Comparison of ENCODE assay signal across 19 cellular contexts in the genomic region with DNA sequence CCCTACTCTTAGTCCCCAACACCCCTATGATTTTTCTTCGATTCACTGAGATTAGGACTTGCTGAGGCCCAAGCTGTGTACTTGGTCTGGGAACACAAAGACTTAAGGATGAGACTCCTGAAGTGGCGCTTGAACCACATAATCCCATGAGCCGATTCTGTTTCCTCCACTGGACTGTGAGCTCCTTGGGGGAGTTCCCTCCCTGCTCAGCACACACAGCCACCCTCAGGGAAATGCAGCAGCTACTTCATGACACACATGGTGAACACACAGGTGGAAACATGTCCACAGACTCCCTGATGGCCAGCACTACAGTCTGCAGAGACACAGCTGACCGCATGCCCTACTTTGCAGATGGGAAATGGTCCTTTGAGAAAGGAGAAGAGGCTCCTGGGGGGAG.
DNase-seq lines count a peak whose midpoint lies in the region; ATAC-seq and TF ChIP-seq lines count a peak whose summit lies in the region.
"Had no signal": no experiment of that assay in that cellular context is flagged by ENCODE, and none has a peak within 500 bp of the region (broad histone marks: within the 10 kb centered on the region; RNA-seq: fewer than 3 reads in every experiment).

No MANE protein-coding gene starts in this region.

- no peak for ATAC-seq in activated naive CD4-positive, alpha-beta T cell treated with anti-CD3 and anti-CD28 coated beads, Interleukin-2, amount 50 U/mL, for 72 hours
- ATAC-seq in RWPE2 (ENCODE audit: low read depth) (no peak), foreskin keratinocyte (peak; percentile 31), HG02884 (IDR thresholded peaks at IDR 0.05; ENCODE audit: unreplicated experiment) (no peak), mucosa of descending colon (no peak)

- DNase-seq in activated naive CD4-positive, alpha-beta T cell treated with anti-CD3 and anti-CD28 coated beads, Interleukin-2, amount 50 U/mL, for 72 hours (ENCODE audit: low spot score in 2 of 2) = no peak
- no peak for DNase-seq in activated naive CD4-positive, alpha-beta T cell treated with anti-CD3 and anti-CD28 coated beads, Interleukin-2, amount 50 U/mL, for 16 hours
- DNase-seq in RWPE2 (ENCODE audit: low spot score) (peak; percentile 29), foreskin keratinocyte (no peak), type B pancreatic cell (ENCODE audit: extremely low spot score, unreplicated experiment) (no peak), 8988T (no peak), mucosa of descending colon (no peak)
- DNase-seq: AML-193; Calu3; CD4-positive, CD25-positive, alpha-beta regulatory T cell; DMS79; H9; NCI-H1417; NCI-H1930; NCI-H446 treated with DMSO at 0.1 percent for 48 hours; NCI-H774; PC-9 had no signal

- H3K4me3 Mint-ChIP-seq in type B pancreatic cell = no peak overlapping the region
- H3K4me3 Mint-ChIP-seq: CD4-positive, CD25-positive, alpha-beta regulatory T cell; H9 had no signal

- intact Hi-C loops in mucosa of descending colon (cut with DNase I, micrococcal nuclease) = loop anchor here in 1 of 2 donors (10.0 kb wide), 1 partner anchor 443 kb away; no protein-coding TSS in a partner anchor

- TF ChIP-seq CTCF in RWPE2 (IDR thresholded peaks at IDR 0.05; ENCODE audit: poor library complexity, severe bottlenecking) = no peak
- no peak for TF ChIP-seq CTCF in foreskin keratinocyte (conservative IDR thresholded peaks at IDR 0.05)
- no peak for TF ChIP-seq CTCF in type B pancreatic cell (conservative IDR thresholded peaks at IDR 0.05)
- no peak for TF ChIP-seq CTCF in mucosa of descending colon (IDR thresholded peaks at IDR 0.05)

- H3K27me3 Mint-ChIP-seq in type B pancreatic cell = peaks cover 21% of the 10 kb centered on the region

- H3K36me3 ChIP-seq in RWPE2 (ENCODE audit: low read depth) = no peaks in the 10 kb centered on the region
- H3K36me3 ChIP-seq in mucosa of descending colon (ENCODE audit: low read depth) = no peaks in the 10 kb centered on the region
- H3K36me3 ChIP-seq: SJSA1 had no signal

- H3K9me3 Mint-ChIP-seq in activated naive CD4-positive, alpha-beta T cell treated with anti-CD3 and anti-CD28 coated beads, Interleukin-2, amount 50 U/mL, for 72 hours = peaks cover 0 to 7% of the 10 kb centered on the region in 2 donors
- no peaks in the 10 kb centered on the region for H3K9me3 Mint-ChIP-seq in type B pancreatic cell
- H3K9me3 Mint-ChIP-seq: H9 had no signal

- H3K9me3 ChIP-seq in RWPE2 (ENCODE audit: severe bottlenecking) (no peaks in the 10 kb centered on the region), mucosa of descending colon (no peaks in the 10 kb centered on the region)
- H3K9me3 ChIP-seq: SJSA1 had no signal

- no peaks in the 10 kb centered on the region for H3K27me3 ChIP-seq in RWPE2 (ENCODE audit: insufficient read depth, poor library complexity, severe bottlenecking)
- peaks cover 35% of the 10 kb centered on the region for H3K27me3 ChIP-seq in foreskin keratinocyte

- H3K4me1 ChIP-seq in RWPE2 (ENCODE audit: insufficient read depth, poor library complexity, severe bottlenecking) (peaks cover 3% of the 10 kb centered on the region), foreskin keratinocyte (no peaks in the 10 kb centered on the region), mucosa of descending colon (ENCODE audit: low read depth) (no peaks in the 10 kb centered on the region)
- H3K4me1 ChIP-seq: SJSA1 had no signal

- no peak overlapping the region for H3K4me3 ChIP-seq in RWPE2 (ENCODE audit: severe bottlenecking)
- no peak overlapping the region for H3K4me3 ChIP-seq in mucosa of descending colon
- H3K4me3 ChIP-seq: PC-9, SJSA1 had no signal

- peaks cover 0 to 9% of the 10 kb centered on the region in 2 donors for H3K36me3 Mint-ChIP-seq in activated naive CD4-positive, alpha-beta T cell treated with anti-CD3 and anti-CD28 coated beads, Interleukin-2, amount 50 U/mL, for 72 hours
- H3K36me3 Mint-ChIP-seq in type B pancreatic cell = no peaks in the 10 kb centered on the region
- H3K36me3 Mint-ChIP-seq: CD4-positive, CD25-positive, alpha-beta regulatory T cell had no signal

- H3K4me1 Mint-ChIP-seq in type B pancreatic cell (ENCODE audit: unreplicated experiment) = peaks cover 25% of the 10 kb centered on the region

- H3K27ac ChIP-seq in RWPE2 (ENCODE audit: poor library complexity, severe bottlenecking) = no peak overlapping the region
- no peak overlapping the region for H3K27ac ChIP-seq in foreskin keratinocyte
- H3K27ac ChIP-seq: PC-9, SJSA1 had no signal

- H3K27ac Mint-ChIP-seq in activated naive CD4-positive, alpha-beta T cell treated with anti-CD3 and anti-CD28 coated beads, Interleukin-2, amount 50 U/mL, for 72 hours = peak overlapping the region; percentile 48 to 62
- peak overlapping the region; percentile 11 for H3K27ac Mint-ChIP-seq in type B pancreatic cell
- H3K27ac Mint-ChIP-seq: CD4-positive, CD25-positive, alpha-beta regulatory T cell; H9 had no signal
